ENCODE assay signal across 12 cellular contexts in genomic region chr9:581673-582497, GRCh38.
A peak's percentile ranks its signal among the peaks of the same experiment; 100 is the strongest.
DNase-seq lines count a peak whose midpoint lies in the region; TF ChIP-seq lines count a peak whose summit lies in the region.
"Had no signal": no experiment of that assay in that cellular context is flagged by ENCODE, and none has a peak within 500 bp of the region (broad histone marks: within the 10 kb centered on the region; RNA-seq: fewer than 3 reads in every experiment).

No MANE protein-coding gene starts in this region.

- TF ChIP-seq CTCF in GM12865 (IDR thresholded peaks at IDR 0.05; ENCODE audit: insufficient read depth, low read depth, low read length, missing control alignments) = peak; percentile 51
- peak; percentile 60 for TF ChIP-seq CTCF in Loucy (conservative IDR thresholded peaks at IDR 0.05; ENCODE audit: low read length)
- peak; percentile 48 for TF ChIP-seq CTCF in choroid plexus epithelial cell (conservative IDR thresholded peaks at IDR 0.05; ENCODE audit: low read depth, low read length)
- peak; percentile 55 for TF ChIP-seq CTCF in neural crest cell (conservative IDR thresholded peaks at IDR 0.05)
- TF ChIP-seq CTCF in tibial artery (IDR thresholded peaks at IDR 0.05) = no peak

- peak; percentile 30 for DNase-seq in GM12865 (ENCODE audit: low read depth)
- peak; percentile 4 for DNase-seq in choroid plexus epithelial cell (ENCODE audit: low read depth)
- DNase-seq in neural crest cell (ENCODE audit: low read depth, low spot score) = peak; percentile 9
- no peak for DNase-seq in stimulated activated CD4-positive, alpha-beta T cell treated with anti-CD3 and anti-CD28 coated beads, Interleukin-2, amount 100 ng/mL, for 48 hours
- DNase-seq in NCI-H774 (lab: John Stamatoyannopoulos, UW) = no peak
- no peak for DNase-seq in KG1 (lab: John Stamatoyannopoulos, UW)
- no peak for DNase-seq in tibial artery
- DNase-seq: activated CD8-positive, alpha-beta memory T cell treated with anti-CD3 and anti-CD28 coated beads, Interleukin-2, amount 50 U/mL, for 4 hours; caudate nucleus; NCI-H1048 had no signal

- no peak overlapping the region for H2AFZ ChIP-seq in Loucy (ENCODE audit: low read length)

- no peak overlapping the region for H3K4me3 ChIP-seq in GM12865 (ENCODE audit: low read depth, low read length)
- H3K4me3 ChIP-seq in Loucy (ENCODE audit: low read length, poor library complexity, severe bottlenecking) = no peak overlapping the region
- no peak overlapping the region for H3K4me3 ChIP-seq in choroid plexus epithelial cell (ENCODE audit: low read depth, low read length)
- H3K4me3 ChIP-seq in tibial artery = no peak overlapping the region
- H3K4me3 ChIP-seq: thyroid gland had no signal

- no peaks in the 10 kb centered on the region for H3K4me1 Mint-ChIP-seq in neural crest cell

- H3K79me2 ChIP-seq in Loucy (ENCODE audit: insufficient read depth, low read length) = no peaks in the 10 kb centered on the region

- H3K9me3 ChIP-seq in Loucy (ENCODE audit: insufficient read depth, low read depth, low read length) (no peaks in the 10 kb centered on the region), tibial artery (no peaks in the 10 kb centered on the region)
- H3K9me3 ChIP-seq: thyroid gland had no signal

- peaks cover 5% of the 10 kb centered on the region for H3K36me3 Mint-ChIP-seq in neural crest cell (ENCODE audit: low read depth)

- no peaks in the 10 kb centered on the region for H3K36me3 ChIP-seq in Loucy (ENCODE audit: insufficient read depth, low read length)
- no peaks in the 10 kb centered on the region for H3K36me3 ChIP-seq in tibial artery
- H3K36me3 ChIP-seq: thyroid gland had no signal

- no peak overlapping the region for H3K4me3 Mint-ChIP-seq in neural crest cell

- peaks cover 2% of the 10 kb centered on the region for H3K9me3 Mint-ChIP-seq in neural crest cell

- H3K4me1 ChIP-seq in Loucy (ENCODE audit: insufficient read depth, low read length, poor library complexity, severe bottlenecking) = no peaks in the 10 kb centered on the region
- no peaks in the 10 kb centered on the region for H3K4me1 ChIP-seq in tibial artery

- no peak overlapping the region for H3K9ac ChIP-seq in Loucy (ENCODE audit: low read depth, low read length, poor library complexity, severe bottlenecking)

- intact Hi-C loops in tibial artery (cut with DNase I; ENCODE audit: low total_unique reads) = no loop called here

- H3K4me2 ChIP-seq in Loucy (ENCODE audit: low read depth, low read length, poor library complexity, severe bottlenecking) = no peak overlapping the region

- H4K20me1 ChIP-seq in Loucy (ENCODE audit: insufficient read depth, low read length, poor library complexity, severe bottlenecking) = no peaks in the 10 kb centered on the region

- no peaks in the 10 kb centered on the region for H3K27me3 Mint-ChIP-seq in neural crest cell (ENCODE audit: low read depth)

- no peaks in the 10 kb centered on the region for H3K27me3 ChIP-seq in Loucy (ENCODE audit: insufficient read depth, low read length, poor library complexity, severe bottlenecking)
- no peaks in the 10 kb centered on the region for H3K27me3 ChIP-seq in tibial artery
- H3K27me3 ChIP-seq: thyroid gland had no signal

- H3K9me2 ChIP-seq in Loucy (replicated peaks; ENCODE audit: low read depth, low read length) = no peaks in the 10 kb centered on the region

- H3K27ac ChIP-seq in tibial artery = no peak overlapping the region
- H3K27ac ChIP-seq: thyroid gland had no signal

- no peaks in the 10 kb centered on the region for H3F3A ChIP-seq in Loucy (ENCODE audit: low read depth)

- no peak overlapping the region for H3K27ac Mint-ChIP-seq in neural crest cell (ENCODE audit: unreplicated experiment)

Comparison
In these comparisons a context has a peak if more than half of its experiments do, and no peak if none do; other contexts are left out.
1. DNase-seq: peak in GM12865 (single experiment), choroid plexus epithelial cell (single experiment) and neural crest cell (single experiment); none in stimulated activated CD4-positive, alpha-beta T cell treated with anti-CD3 and anti-CD28 coated beads, Interleukin-2, amount 100 ng/mL, for 48 hours (0 of 2), NCI-H774 (single experiment), KG1 (single experiment) and tibial artery (0 of 2).
2. CTCF ChIP-seq: peak in GM12865 (single experiment), Loucy (single experiment), choroid plexus epithelial cell (single experiment) and neural crest cell (single experiment); none in tibial artery (0 of 2).